In genomic region chr3:1439395-1439794, GRCh38 we compare ENCODE assay signal across 10 cellular contexts.
A peak's percentile ranks its signal among the peaks of the same experiment; 100 is the strongest.
DNase-seq lines count a peak whose midpoint lies in the region; ATAC-seq and TF ChIP-seq lines count a peak whose summit lies in the region.
"Had no signal": no experiment of that assay in that cellular context is flagged by ENCODE, and none has a peak within 500 bp of the region (broad histone marks: within the 10 kb centered on the region; RNA-seq: fewer than 3 reads in every experiment).

No MANE protein-coding gene starts in this region.

- no peaks in the 10 kb centered on the region for H3K27me3 ChIP-seq in Peyer's patch

- no peaks in the 10 kb centered on the region for H3K9me3 ChIP-seq in Peyer's patch

- H3K4me3 ChIP-seq in Peyer's patch, result no peak overlapping the region

- peak; percentile 63 for ATAC-seq in GM19351 (IDR thresholded peaks at IDR 0.05; ENCODE audit: unreplicated experiment)
- no peak for ATAC-seq in GM18909 (IDR thresholded peaks at IDR 0.05; ENCODE audit: poor library complexity, unreplicated experiment)
- no peak for ATAC-seq in GM21423 (IDR thresholded peaks at IDR 0.05; ENCODE audit: unreplicated experiment)
- no peak for ATAC-seq in GM19467 (IDR thresholded peaks at IDR 0.05; ENCODE audit: unreplicated experiment)

- H3K4me1 ChIP-seq in Peyer's patch, result no peaks in the 10 kb centered on the region

- TF ChIP-seq POLR2A in Peyer's patch (IDR thresholded peaks at IDR 0.05), result no peak

- DNase-seq in DMS53 treated with DMSO at 0.1 percent for 48 hours (lab: John Stamatoyannopoulos, UW; ENCODE audit: unreplicated experiment) (peak; percentile 2), Peyer's patch (peak in 2 of 3 donors; percentile 47 to 51), kidney tubule cell (ENCODE audit: low spot score) (peak; percentile 9), NCI-H2227 (lab: John Stamatoyannopoulos, UW; ENCODE audit: unreplicated experiment) (no peak)
- DNase-seq: activated naive CD4-positive, alpha-beta T cell treated with anti-CD3 and anti-CD28 coated beads, Interleukin-2, amount 10 ng/mL, durations not matched to agents 7 days and 5 days; NCI-H2081 had no signal

- H3K27ac ChIP-seq in Peyer's patch, result no peak overlapping the region

- no peaks in the 10 kb centered on the region for H3K36me3 ChIP-seq in Peyer's patch

- peak in 3 of 6 experiments; percentile 23 to 36 (median 28) for TF ChIP-seq CTCF in Peyer's patch (IDR thresholded peaks at IDR 0.05)
